In the genomic region with DNA sequence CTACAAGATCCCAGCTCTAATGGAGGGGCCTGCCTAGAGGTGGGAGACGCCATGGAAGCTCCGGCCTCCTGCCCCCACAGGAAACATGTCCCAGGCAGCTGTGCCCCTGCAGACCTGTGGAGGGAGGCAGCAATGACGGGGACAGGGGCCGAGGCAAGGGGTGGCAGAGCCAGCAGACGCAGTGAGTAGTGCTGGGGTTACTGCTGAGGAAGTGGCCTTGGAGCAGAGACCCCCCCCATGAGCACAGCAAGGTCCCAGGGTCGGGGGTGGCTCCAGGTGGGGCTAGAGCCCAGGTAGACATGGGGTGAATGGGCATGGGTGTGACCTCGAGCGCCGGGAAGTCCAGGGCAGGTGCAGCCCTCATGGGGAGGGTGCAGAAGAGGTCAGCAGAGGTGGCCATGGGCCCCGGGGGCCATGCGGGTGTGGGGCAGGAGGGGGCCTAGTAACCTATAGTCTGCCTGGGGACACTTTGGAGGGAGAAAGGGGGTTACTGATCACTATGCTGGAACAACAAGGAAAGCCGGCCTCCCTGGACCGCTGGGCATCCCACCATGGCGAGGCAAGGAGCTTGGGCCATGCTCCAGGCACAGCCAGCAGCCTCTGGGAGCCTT, we compare ENCODE assay signal across 22 cellular contexts. TPM values are rescaled to one million over a fixed set of nuclear protein-coding genes. Genes with fewer than 3 reads are reported as not detected.
A peak's percentile ranks its signal among the peaks of the same experiment; 100 is the strongest.
DNase-seq lines count a peak whose midpoint lies in the region; ATAC-seq and TF ChIP-seq lines count a peak whose summit lies in the region.
"Had no signal": no experiment of that assay in that cellular context is flagged by ENCODE, and none has a peak within 500 bp of the region (broad histone marks: within the 10 kb centered on the region; RNA-seq: fewer than 3 reads in every experiment).

No MANE protein-coding gene starts in this region.

- ATAC-seq in HG02973 (IDR thresholded peaks at IDR 0.05; ENCODE audit: unreplicated experiment): no peak
- ATAC-seq: activated CD4-positive, alpha-beta T cell treated with anti-CD3 and anti-CD28 coated beads for 36 hours; naive thymus-derived CD4-positive, alpha-beta T cell; pancreas had no signal

- TF ChIP-seq CTCF in Peyer's patch (IDR thresholded peaks at IDR 0.05) (no peak), left ventricle myocardium inferior (IDR thresholded peaks at IDR 0.05; ENCODE audit: borderline replicate concordance) (no peak), progenitor cell of endocrine pancreas (IDR thresholded peaks at IDR 0.05; ENCODE audit: unreplicated experiment) (no peak)

- no peaks in the 10 kb centered on the region for H3K4me1 ChIP-seq in Peyer's patch
- H3K4me1 ChIP-seq in left ventricle myocardium inferior: peaks cover 7% of the 10 kb centered on the region
- H3K4me1 ChIP-seq: pancreas, transverse colon had no signal

- no peak overlapping the region for H3K4me3 Mint-ChIP-seq in progenitor cell of endocrine pancreas (ENCODE audit: low read depth)
- H3K4me3 Mint-ChIP-seq: activated CD4-positive, alpha-beta T cell treated with anti-CD3 and anti-CD28 coated beads for 36 hours; activated naive CD8-positive, alpha-beta T cell; GM23338; memory B cell; naive thymus-derived CD4-positive, alpha-beta T cell had no signal

- peak; percentile 37 for DNase-seq in activated CD8-positive, alpha-beta memory T cell treated with anti-CD3 and anti-CD28 coated beads for 24 hours
- DNase-seq in activated CD8-positive, alpha-beta memory T cell treated with anti-CD3 and anti-CD28 coated beads, Interleukin-2, amount 50 U/mL, for 4 hours: no peak
- DNase-seq in Peyer's patch (peak in 2 of 3 donors; percentile 30 to 34), left ventricle myocardium inferior (peak; percentile 5), progenitor cell of endocrine pancreas (ENCODE audit: low spot score, unreplicated experiment) (peak; percentile 7), GOT3 (lab: John Stamatoyannopoulos, UW) (no peak), CD1c-positive myeloid dendritic cell (ENCODE audit: extremely low spot score) (no peak)
- DNase-seq: activated CD4-positive, alpha-beta T cell treated with anti-CD3 and anti-CD28 coated beads for 36 hours; brain microvascular endothelial cell; hippocampal formation; MG63; NCI-H2171 treated with DMSO at 0.1 percent for 48 hours; NCI-H526 treated with DMSO at 0.1 percent for 48 hours; stimulated activated naive CD8-positive, alpha-beta T cell treated with anti-CD3 and anti-CD28 coated beads, Interleukin-15, Interleukin-2, amounts not matched to agents 100 U/mL and 50 U/mL, for 24 hours; SW 1271; transverse colon had no signal

- no peak overlapping the region for H3K4me3 ChIP-seq in Peyer's patch
- H3K4me3 ChIP-seq in left ventricle myocardium inferior: no peak overlapping the region
- H3K4me3 ChIP-seq: GM23338, MG63, pancreas, transverse colon had no signal

- H3K36me3 ChIP-seq in Peyer's patch (no peaks in the 10 kb centered on the region), left ventricle myocardium inferior (no peaks in the 10 kb centered on the region)
- H3K36me3 ChIP-seq: brain microvascular endothelial cell, MG63, pancreas, transverse colon had no signal

- H3K9me3 ChIP-seq in Peyer's patch (no peaks in the 10 kb centered on the region), left ventricle myocardium inferior (replicated peaks) (no peaks in the 10 kb centered on the region)
- H3K9me3 ChIP-seq: MG63, pancreas, transverse colon had no signal

- intact Hi-C loops in left ventricle myocardium inferior (cut with micrococcal nuclease): no loop called here

- no peaks in the 10 kb centered on the region for H3K36me3 Mint-ChIP-seq in progenitor cell of endocrine pancreas (ENCODE audit: insufficient read depth)
- H3K36me3 Mint-ChIP-seq: activated naive CD8-positive, alpha-beta T cell; memory B cell; naive thymus-derived CD4-positive, alpha-beta T cell had no signal

- no peak overlapping the region for H3K27ac ChIP-seq in Peyer's patch
- H3K27ac ChIP-seq in left ventricle myocardium inferior (replicated peaks): no peak overlapping the region
- H3K27ac ChIP-seq: brain microvascular endothelial cell, pancreas, transverse colon had no signal

- H3K27ac Mint-ChIP-seq in progenitor cell of endocrine pancreas: no peak overlapping the region
- H3K27ac Mint-ChIP-seq: activated CD4-positive, alpha-beta T cell treated with anti-CD3 and anti-CD28 coated beads for 36 hours; activated naive CD8-positive, alpha-beta T cell; GM23338; memory B cell; naive thymus-derived CD4-positive, alpha-beta T cell had no signal

- peaks cover 31% of the 10 kb centered on the region for H3K27me3 Mint-ChIP-seq in progenitor cell of endocrine pancreas
- H3K27me3 Mint-ChIP-seq: activated CD4-positive, alpha-beta T cell treated with anti-CD3 and anti-CD28 coated beads for 36 hours; activated naive CD8-positive, alpha-beta T cell; naive thymus-derived CD4-positive, alpha-beta T cell had no signal

- peaks cover 8% of the 10 kb centered on the region for H3K4me1 Mint-ChIP-seq in progenitor cell of endocrine pancreas (ENCODE audit: low read depth)
- H3K4me1 Mint-ChIP-seq: activated CD4-positive, alpha-beta T cell treated with anti-CD3 and anti-CD28 coated beads for 36 hours; GM23338; memory B cell had no signal

- TF ChIP-seq POLR2A in Peyer's patch (IDR thresholded peaks at IDR 0.05): no peak

- H3K27me3 ChIP-seq in Peyer's patch: no peaks in the 10 kb centered on the region
- H3K27me3 ChIP-seq in left ventricle myocardium inferior (ENCODE audit: low read depth): no peaks in the 10 kb centered on the region
- H3K27me3 ChIP-seq: brain microvascular endothelial cell, MG63, pancreas, transverse colon had no signal

- H3K9me3 Mint-ChIP-seq in progenitor cell of endocrine pancreas (ENCODE audit: low read depth): no peaks in the 10 kb centered on the region
- H3K9me3 Mint-ChIP-seq: GM23338; memory B cell; naive thymus-derived CD4-positive, alpha-beta T cell had no signal

RNA-seq across cellular contexts. Expression of gene JAKMIP3, which starts 45.5 kb away (rescaled TPM):
- 1 to 10 TPM in 1 of 4 donors, under 1 TPM in 3; 0.18 to 2.5 (median 0.23) TPM for total RNA-seq in Peyer's patch
- total RNA-seq in left ventricle myocardium inferior: 1.7 TPM
- 0.17 and 0.27 TPM in 2 replicates for total RNA-seq in progenitor cell of endocrine pancreas

Comparison
In these comparisons a context has a peak if more than half of its experiments do, and no peak if none do; other contexts are left out.
1. DNase-seq: peak in activated CD8-positive, alpha-beta memory T cell treated with anti-CD3 and anti-CD28 coated beads for 24 hours (single experiment), Peyer's patch (2 of 3), left ventricle myocardium inferior (single experiment) and progenitor cell of endocrine pancreas (single experiment); none in activated CD8-positive, alpha-beta memory T cell treated with anti-CD3 and anti-CD28 coated beads, Interleukin-2, amount 50 U/mL, for 4 hours (single experiment), GOT3 (single experiment) and CD1c-positive myeloid dendritic cell (single experiment).